ENCODE assay signal across 8 cellular contexts in the genomic region with DNA sequence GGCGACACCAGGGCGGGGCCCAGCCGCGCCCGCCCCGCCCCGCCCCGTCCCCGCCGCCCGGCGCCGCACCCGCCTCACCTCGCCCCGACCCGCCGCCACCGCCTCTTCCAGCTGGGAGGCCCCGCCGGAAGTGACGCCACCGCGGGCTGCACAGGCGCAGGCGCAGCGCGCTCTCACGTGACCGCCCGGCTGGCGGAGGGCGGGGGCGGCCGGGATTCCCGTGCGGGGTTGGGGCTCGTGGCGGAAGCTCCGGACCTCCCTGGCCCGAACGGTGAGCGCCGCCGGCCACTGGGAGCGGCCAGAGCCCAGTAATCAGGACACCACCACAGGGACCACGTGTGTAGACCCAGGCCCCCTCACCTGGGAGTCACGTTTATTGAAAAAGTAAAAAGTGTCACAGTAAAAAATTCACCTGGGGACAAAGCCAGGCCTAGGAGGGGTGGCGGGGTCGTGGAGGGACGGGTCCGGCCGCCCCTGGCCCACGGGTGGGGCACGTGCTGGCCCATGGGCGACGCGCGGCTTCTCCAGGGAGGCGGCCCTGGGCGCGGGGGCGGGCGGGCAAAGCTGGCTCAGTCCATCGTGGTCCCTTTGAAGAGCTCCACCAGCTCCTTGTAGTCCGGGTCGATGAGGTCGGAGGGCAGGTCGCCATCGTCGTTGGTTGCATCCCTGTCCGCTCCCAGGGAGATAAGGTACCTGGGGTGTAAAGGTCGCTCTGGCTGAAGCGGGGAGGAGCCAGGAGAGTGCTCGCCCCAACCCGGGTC. TPM values are rescaled to one million over a fixed set of nuclear protein-coding genes. Genes with fewer than 3 reads are reported as not detected.
DNase-seq lines count a peak whose midpoint lies in the region; ATAC-seq and TF ChIP-seq lines count a peak whose summit lies in the region.

TSS of gene MCRIP1 (minus strand) at position 132 of the 761 bp plus-strand sequence. CDS start 8,785 bp downstream, outside the sequence.

- TF ChIP-seq CTCF in GM23338 (conservative IDR thresholded peaks at IDR 0.05; ENCODE audit: low read depth in 2 of 2) (no peak), Loucy (conservative IDR thresholded peaks at IDR 0.05; ENCODE audit: low read length) (no peak), RWPE2 (IDR thresholded peaks at IDR 0.05; ENCODE audit: poor library complexity, severe bottlenecking) (no peak), natural killer cell (IDR thresholded peaks at IDR 0.05) (no peak)

- peak within 1 kb of the TSS; percentile 94 for H3K27ac Mint-ChIP-seq in GM23338
- H3K27ac Mint-ChIP-seq in activated T-helper 2 cell treated with anti-CD3 and anti-CD28 coated beads, Interferon-gamma antibody, Interleukin-2, Interleukin-4, amounts not matched to agents 10 μg/mL and 5 μg/mL and 100 μg/mL, durations not matched to agents 14 hours and 24 hours and 36 hours: peak within 1 kb of the TSS; percentile 90
- H3K27ac Mint-ChIP-seq in natural killer cell: peak within 1 kb of the TSS; percentile 94

- H4K20me1 ChIP-seq in GM23338 (replicated peaks; ENCODE audit: insufficient read depth): no peaks in the 10 kb centered on the region; the same call in 1 of the 2 replicates
- H4K20me1 ChIP-seq in Loucy (ENCODE audit: insufficient read depth, low read length, poor library complexity, severe bottlenecking): no peaks in the 10 kb centered on the region

- DNase-seq in DMS79 (lab: John Stamatoyannopoulos, UW): peak; percentile 53
- DNase-seq in GM23338 (ENCODE audit: low spot score): peak; percentile 98
- peak; percentile 97 for DNase-seq in RWPE2 (ENCODE audit: low spot score)
- DNase-seq in activated T-helper 2 cell treated with anti-CD3 and anti-CD28 coated beads, Interferon-gamma antibody, Interleukin-2, Interleukin-4, amounts not matched to agents 10 μg/mL and 5 μg/mL and 100 μg/mL, durations not matched to agents 14 hours and 24 hours and 36 hours (ENCODE audit: low spot score): peak; percentile 94
- peak; percentile 86 for DNase-seq in fibroblast of peridontal ligament (ENCODE audit: extremely low read depth)
- DNase-seq in natural killer cell: peak; percentile 94
- DNase-seq in stimulated activated naive CD4-positive, alpha-beta T cell (lab: John Stamatoyannopoulos, UW): peak; percentile 83 to 91 (median 88)

- H3K27me3 ChIP-seq in GM23338 (ENCODE audit: insufficient read depth) (no peaks in the 10 kb centered on the region), Loucy (ENCODE audit: insufficient read depth, low read length, poor library complexity, severe bottlenecking) (no peaks in the 10 kb centered on the region), RWPE2 (ENCODE audit: insufficient read depth, poor library complexity, severe bottlenecking) (no peaks in the 10 kb centered on the region)

- peaks cover 3% of the 10 kb centered on the region; the same call in 2 of the 3 replicates for H3K36me3 Mint-ChIP-seq in GM23338 (ENCODE audit: low read depth)
- no peaks in the 10 kb centered on the region for H3K36me3 Mint-ChIP-seq in activated T-helper 2 cell treated with anti-CD3 and anti-CD28 coated beads, Interferon-gamma antibody, Interleukin-2, Interleukin-4, amounts not matched to agents 10 μg/mL and 5 μg/mL and 100 μg/mL, durations not matched to agents 14 hours and 24 hours and 36 hours (ENCODE audit: low read depth)
- H3K36me3 Mint-ChIP-seq in natural killer cell: no peaks in the 10 kb centered on the region

- no peaks in the 10 kb centered on the region for H3K9me3 ChIP-seq in Loucy (ENCODE audit: insufficient read depth, low read depth, low read length)
- no peaks in the 10 kb centered on the region for H3K9me3 ChIP-seq in RWPE2 (ENCODE audit: severe bottlenecking)

- H3K27me3 Mint-ChIP-seq in GM23338 (ENCODE audit: insufficient read depth, low read depth, poor library complexity) (peaks cover 9% of the 10 kb centered on the region), natural killer cell (ENCODE audit: low read depth in 2 of 2) (no peaks in the 10 kb centered on the region)
- no peaks in the 10 kb centered on the region for H3K27me3 Mint-ChIP-seq in activated T-helper 2 cell treated with anti-CD3 and anti-CD28 coated beads, Interferon-gamma antibody, Interleukin-2, Interleukin-4, amounts not matched to agents 10 μg/mL and 5 μg/mL and 100 μg/mL, durations not matched to agents 14 hours and 24 hours and 36 hours (ENCODE audit: low read depth)

- H3K9me3 Mint-ChIP-seq in GM23338: no peaks in the 10 kb centered on the region
- H3K9me3 Mint-ChIP-seq in activated T-helper 2 cell treated with anti-CD3 and anti-CD28 coated beads, Interferon-gamma antibody, Interleukin-2, Interleukin-4, amounts not matched to agents 10 μg/mL and 5 μg/mL and 100 μg/mL, durations not matched to agents 14 hours and 24 hours and 36 hours: no peaks in the 10 kb centered on the region
- H3K9me3 Mint-ChIP-seq in natural killer cell: no peaks in the 10 kb centered on the region

- H3K9ac ChIP-seq in Loucy (ENCODE audit: low read depth, low read length, poor library complexity, severe bottlenecking): peak within 1 kb of the TSS; percentile 98

- H3K4me3 Mint-ChIP-seq in GM23338 (peak within 1 kb of the TSS; percentile 93), natural killer cell (peak within 1 kb of the TSS; percentile 96)
- peak within 1 kb of the TSS; percentile 90 for H3K4me3 Mint-ChIP-seq in activated T-helper 2 cell treated with anti-CD3 and anti-CD28 coated beads, Interferon-gamma antibody, Interleukin-2, Interleukin-4, amounts not matched to agents 10 μg/mL and 5 μg/mL and 100 μg/mL, durations not matched to agents 14 hours and 24 hours and 36 hours (ENCODE audit: low read depth)

- H3K4me2 ChIP-seq in GM23338 (peak within 1 kb of the TSS; percentile 96), Loucy (ENCODE audit: low read depth, low read length, poor library complexity, severe bottlenecking) (peak within 1 kb of the TSS; percentile 99)

- intact Hi-C loops in activated T-helper 2 cell treated with anti-CD3 and anti-CD28 coated beads, Interferon-gamma antibody, Interleukin-2, Interleukin-4, amounts not matched to agents 10 μg/mL and 5 μg/mL and 100 μg/mL, durations not matched to agents 14 hours and 24 hours and 36 hours (cut with micrococcal nuclease): loop anchor here (1.0 to 5.0 kb wide), 2 partner anchors 27 to 39 kb away; partner anchors contain the start of genes ARHGDIA and P4HB
- intact Hi-C loops in natural killer cell (cut with micrococcal nuclease): loop anchor here (2.0 kb wide), 1 partner anchor 27 kb away; the partner anchor contains the start of gene P4HB

- ATAC-seq in GM23338 (peak; percentile 79), RWPE2 (ENCODE audit: low read depth) (peak; percentile 71), natural killer cell (peak; percentile 82 to 86 (median 85))

- H3K27ac ChIP-seq in GM23338 (ENCODE audit: low read depth) (peak within 1 kb of the TSS; percentile 87), RWPE2 (ENCODE audit: poor library complexity, severe bottlenecking) (peak within 1 kb of the TSS; percentile 71)

- H2AFZ ChIP-seq in GM23338 (peak within 1 kb of the TSS; percentile 78; the same call in 1 of the 2 replicates), Loucy (ENCODE audit: low read length) (peak within 1 kb of the TSS; percentile 76)

- peaks cover 18% of the 10 kb centered on the region for H3K4me1 Mint-ChIP-seq in GM23338
- H3K4me1 Mint-ChIP-seq in activated T-helper 2 cell treated with anti-CD3 and anti-CD28 coated beads, Interferon-gamma antibody, Interleukin-2, Interleukin-4, amounts not matched to agents 10 μg/mL and 5 μg/mL and 100 μg/mL, durations not matched to agents 14 hours and 24 hours and 36 hours (ENCODE audit: low read depth): peaks cover 17% of the 10 kb centered on the region
- H3K4me1 Mint-ChIP-seq in natural killer cell: peaks cover 17 to 25% of the 10 kb centered on the region in 2 donors

- H3K9me2 ChIP-seq in GM23338 (ENCODE audit: insufficient read depth) (no peaks in the 10 kb centered on the region), Loucy (replicated peaks; ENCODE audit: low read depth, low read length) (no peaks in the 10 kb centered on the region)

- H3F3A ChIP-seq in GM23338 (replicated peaks; ENCODE audit: low read depth): peaks cover 21% of the 10 kb centered on the region; the same call in 1 of the 2 replicates
- H3F3A ChIP-seq in Loucy (ENCODE audit: low read depth): no peaks in the 10 kb centered on the region

- H3K36me3 ChIP-seq in GM23338 (ENCODE audit: insufficient read depth) (no peaks in the 10 kb centered on the region), Loucy (ENCODE audit: insufficient read depth, low read length) (no peaks in the 10 kb centered on the region), RWPE2 (ENCODE audit: low read depth) (no peaks in the 10 kb centered on the region)

- peak within 1 kb of the TSS; percentile 93 for H3K4me3 ChIP-seq in GM23338
- H3K4me3 ChIP-seq in Loucy (ENCODE audit: low read length, poor library complexity, severe bottlenecking): peak within 1 kb of the TSS; percentile 96
- H3K4me3 ChIP-seq in RWPE2 (ENCODE audit: severe bottlenecking): peak within 1 kb of the TSS; percentile 53

- H3K4me1 ChIP-seq in GM23338 (ENCODE audit: insufficient read depth) (peaks cover 11% of the 10 kb centered on the region), Loucy (ENCODE audit: insufficient read depth, low read length, poor library complexity, severe bottlenecking) (peaks cover 23% of the 10 kb centered on the region), RWPE2 (ENCODE audit: insufficient read depth, poor library complexity, severe bottlenecking) (peaks cover 8% of the 10 kb centered on the region)

- H3K79me2 ChIP-seq in GM23338 (replicated peaks; ENCODE audit: insufficient read depth): peaks cover 9% of the 10 kb centered on the region
- H3K79me2 ChIP-seq in Loucy (ENCODE audit: insufficient read depth, low read length): peaks cover 46% of the 10 kb centered on the region

RNA-seq across cellular contexts. Expression of gene MCRIP1, which starts in this region (rescaled TPM):
- total RNA-seq in GM23338 (2014; rRNA removed; shearing (Covaris generic)): 85.2 and 110 TPM in 2 replicates
- 99.5 and 101 TPM in 2 replicates for polyA plus RNA-seq in GM23338 (2016; fragmentation: Nextera tagmentation; extraction: Ambion mirVana)
- 42.5 and 42.9 TPM in 2 replicates for total RNA-seq in activated T-helper 2 cell treated with anti-CD3 and anti-CD28 coated beads, Interferon-gamma antibody, Interleukin-2, Interleukin-4, amounts not matched to agents 10 μg/mL and 5 μg/mL and 100 μg/mL, durations not matched to agents 14 hours and 24 hours and 36 hours
- total RNA-seq in natural killer cell: 10 to 100 TPM; 81.1 to 95.5 (median 84.2) TPM

Comparison
In these comparisons a context has a peak if more than half of its experiments do, and no peak if none do; other contexts are left out.
1. Peak in every context shown above with its lines: DNase-seq, ATAC-seq, H3K4me3 ChIP-seq and H3K27ac ChIP-seq.